1 cellular context compared by ENCODE assay signal in genomic region chr6:63391203-63391970, GRCh38.
A peak's percentile ranks its signal among the peaks of the same experiment; 100 is the strongest.
TF ChIP-seq lines count a peak whose summit lies in the region.

No MANE protein-coding gene starts in this region.

TF ChIP-seq in HepG2, 621 proteins besides CTCF, POLR2A, EP300 and RAD21 (continued from another document and continues in another):
- TF ChIP-seq HNF4G (IDR thresholded peaks at IDR 0.05; ENCODE audit: borderline replicate concordance, low read depth, low read length): peak; percentile 99
- peak; percentile 99 for TF ChIP-seq HNF4G (CRISPR knock-in tag; IDR thresholded peaks at IDR 0.05; ENCODE audit: borderline replicate concordance, low read depth)
- no peak for TF ChIP-seq RFX5 (IDR thresholded peaks at IDR 0.05; ENCODE audit: low read depth, low read length)
- TF ChIP-seq TOPORS (CRISPR knock-in tag; IDR thresholded peaks at IDR 0.05): peak; percentile 97
- TF ChIP-seq TFDP2 (CRISPR knock-in tag; IDR thresholded peaks at IDR 0.05): peak; percentile 99
- TF ChIP-seq ZBED4 (CRISPR knock-in tag; IDR thresholded peaks at IDR 0.05; ENCODE audit: borderline replicate concordance): peak; percentile 69; the same call in 1 of the 2 replicates
- TF ChIP-seq, protein P1, sequence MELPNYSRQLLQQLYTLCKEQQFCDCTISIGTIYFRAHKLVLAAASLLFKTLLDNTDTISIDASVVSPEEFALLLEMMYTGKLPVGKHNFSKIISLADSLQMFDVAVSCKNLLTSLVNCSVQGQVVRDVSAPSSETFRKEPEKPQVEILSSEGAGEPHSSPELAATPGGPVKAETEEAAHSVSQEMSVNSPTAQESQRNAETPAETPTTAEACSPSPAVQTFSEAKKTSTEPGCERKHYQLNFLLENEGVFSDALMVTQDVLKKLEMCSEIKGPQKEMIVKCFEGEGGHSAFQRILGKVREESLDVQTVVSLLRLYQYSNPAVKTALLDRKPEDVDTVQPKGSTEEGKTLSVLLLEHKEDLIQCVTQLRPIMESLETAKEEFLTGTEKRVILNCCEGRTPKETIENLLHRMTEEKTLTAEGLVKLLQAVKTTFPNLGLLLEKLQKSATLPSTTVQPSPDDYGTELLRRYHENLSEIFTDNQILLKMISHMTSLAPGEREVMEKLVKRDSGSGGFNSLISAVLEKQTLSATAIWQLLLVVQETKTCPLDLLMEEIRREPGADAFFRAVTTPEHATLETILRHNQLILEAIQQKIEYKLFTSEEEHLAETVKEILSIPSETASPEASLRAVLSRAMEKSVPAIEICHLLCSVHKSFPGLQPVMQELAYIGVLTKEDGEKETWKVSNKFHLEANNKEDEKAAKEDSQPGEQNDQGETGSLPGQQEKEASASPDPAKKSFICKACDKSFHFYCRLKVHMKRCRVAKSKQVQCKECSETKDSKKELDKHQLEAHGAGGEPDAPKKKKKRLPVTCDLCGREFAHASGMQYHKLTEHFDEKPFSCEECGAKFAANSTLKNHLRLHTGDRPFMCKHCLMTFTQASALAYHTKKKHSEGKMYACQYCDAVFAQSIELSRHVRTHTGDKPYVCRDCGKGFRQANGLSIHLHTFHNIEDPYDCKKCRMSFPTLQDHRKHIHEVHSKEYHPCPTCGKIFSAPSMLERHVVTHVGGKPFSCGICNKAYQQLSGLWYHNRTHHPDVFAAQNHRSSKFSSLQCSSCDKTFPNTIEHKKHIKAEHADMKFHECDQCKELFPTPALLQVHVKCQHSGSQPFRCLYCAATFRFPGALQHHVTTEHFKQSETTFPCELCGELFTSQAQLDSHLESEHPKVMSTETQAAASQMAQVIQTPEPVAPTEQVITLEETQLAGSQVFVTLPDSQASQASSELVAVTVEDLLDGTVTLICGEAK (IDR thresholded peaks at IDR 0.05): no peak
- TF ChIP-seq, protein P1 (CRISPR knock-in tag; IDR thresholded peaks at IDR 0.05): peak; percentile 81; the same call in 1 of the 2 replicates
- TF ChIP-seq BORCS8-MEF2B (CRISPR knock-in tag; IDR thresholded peaks at IDR 0.05): peak; percentile 84; the same call in 1 of the 2 replicates
- TF ChIP-seq, protein P2, sequence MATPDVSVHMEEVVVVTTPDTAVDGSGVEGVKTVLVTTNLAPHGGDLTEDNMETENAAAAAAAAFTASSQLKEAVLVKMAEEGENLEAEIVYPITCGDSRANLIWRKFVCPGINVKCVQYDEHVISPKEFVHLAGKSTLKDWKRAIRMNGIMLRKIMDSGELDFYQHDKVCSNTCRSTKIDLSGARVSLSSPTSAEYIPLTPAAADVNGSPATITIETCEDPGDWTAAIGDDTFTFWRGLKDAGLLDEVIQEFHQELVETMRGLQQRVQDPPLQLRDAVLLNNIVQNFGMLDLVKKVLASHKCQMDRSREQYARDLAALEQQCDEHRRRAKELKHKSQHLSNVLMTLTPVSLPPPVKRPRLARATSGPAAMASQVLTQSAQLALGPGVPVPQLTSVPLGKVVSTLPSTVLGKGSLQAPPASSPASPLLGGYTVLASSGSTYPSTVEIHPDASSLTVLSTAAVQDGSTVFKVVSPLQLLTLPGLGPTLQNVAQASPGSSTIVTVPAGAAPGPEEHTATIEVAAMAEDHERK (CRISPR knock-in tag; IDR thresholded peaks at IDR 0.05; ENCODE audit: low read depth): no peak
- peak; percentile 87 for TF ChIP-seq KDM1A (CRISPR knock-in tag; IDR thresholded peaks at IDR 0.05)
- peak; percentile 84; the same call in 1 of the 2 replicates for TF ChIP-seq ZNF230 (CRISPR knock-in tag; IDR thresholded peaks at IDR 0.05)
- TF ChIP-seq SIN3B (IDR thresholded peaks at IDR 0.05; ENCODE audit: low read length): no peak
- TF ChIP-seq ZNF670 (CRISPR knock-in tag; IDR thresholded peaks at IDR 0.05; ENCODE audit: borderline replicate concordance): peak; percentile 15; the same call in 1 of the 2 replicates
- TF ChIP-seq, protein P3, sequence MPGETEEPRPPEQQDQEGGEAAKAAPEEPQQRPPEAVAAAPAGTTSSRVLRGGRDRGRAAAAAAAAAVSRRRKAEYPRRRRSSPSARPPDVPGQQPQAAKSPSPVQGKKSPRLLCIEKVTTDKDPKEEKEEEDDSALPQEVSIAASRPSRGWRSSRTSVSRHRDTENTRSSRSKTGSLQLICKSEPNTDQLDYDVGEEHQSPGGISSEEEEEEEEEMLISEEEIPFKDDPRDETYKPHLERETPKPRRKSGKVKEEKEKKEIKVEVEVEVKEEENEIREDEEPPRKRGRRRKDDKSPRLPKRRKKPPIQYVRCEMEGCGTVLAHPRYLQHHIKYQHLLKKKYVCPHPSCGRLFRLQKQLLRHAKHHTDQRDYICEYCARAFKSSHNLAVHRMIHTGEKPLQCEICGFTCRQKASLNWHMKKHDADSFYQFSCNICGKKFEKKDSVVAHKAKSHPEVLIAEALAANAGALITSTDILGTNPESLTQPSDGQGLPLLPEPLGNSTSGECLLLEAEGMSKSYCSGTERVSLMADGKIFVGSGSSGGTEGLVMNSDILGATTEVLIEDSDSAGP (CRISPR knock-in tag; IDR thresholded peaks at IDR 0.05; ENCODE audit: borderline replicate concordance): no peak; the same call in none of the 2 replicates
- TF ChIP-seq SOX6 (IDR thresholded peaks at IDR 0.05): no peak
- peak; percentile 96 for TF ChIP-seq SOX6 (CRISPR knock-in tag; IDR thresholded peaks at IDR 0.05)
- no peak for TF ChIP-seq ZBTB10 (CRISPR knock-in tag; IDR thresholded peaks at IDR 0.05; ENCODE audit: borderline replicate concordance)
- TF ChIP-seq KMT2A (CRISPR knock-in tag; IDR thresholded peaks at IDR 0.05): peak; percentile 81; the same call in 1 of the 2 replicates
- 0 out of 2 replicates have a peak, but pooled peaks have one; percentile 55 for TF ChIP-seq ZNF709 (CRISPR knock-in tag; IDR thresholded peaks at IDR 0.05)
- TF ChIP-seq ZNF558 (CRISPR knock-in tag; IDR thresholded peaks at IDR 0.05; ENCODE audit: borderline replicate concordance): peak; percentile 66; the same call in 1 of the 2 replicates
- TF ChIP-seq, protein P4, sequence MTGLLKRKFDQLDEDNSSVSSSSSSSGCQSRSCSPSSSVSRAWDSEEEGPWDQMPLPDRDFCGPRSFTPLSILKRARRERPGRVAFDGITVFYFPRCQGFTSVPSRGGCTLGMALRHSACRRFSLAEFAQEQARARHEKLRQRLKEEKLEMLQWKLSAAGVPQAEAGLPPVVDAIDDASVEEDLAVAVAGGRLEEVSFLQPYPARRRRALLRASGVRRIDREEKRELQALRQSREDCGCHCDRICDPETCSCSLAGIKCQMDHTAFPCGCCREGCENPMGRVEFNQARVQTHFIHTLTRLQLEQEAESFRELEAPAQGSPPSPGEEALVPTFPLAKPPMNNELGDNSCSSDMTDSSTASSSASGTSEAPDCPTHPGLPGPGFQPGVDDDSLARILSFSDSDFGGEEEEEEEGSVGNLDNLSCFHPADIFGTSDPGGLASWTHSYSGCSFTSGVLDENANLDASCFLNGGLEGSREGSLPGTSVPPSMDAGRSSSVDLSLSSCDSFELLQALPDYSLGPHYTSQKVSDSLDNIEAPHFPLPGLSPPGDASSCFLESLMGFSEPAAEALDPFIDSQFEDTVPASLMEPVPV (CRISPR knock-in tag; IDR thresholded peaks at IDR 0.05): no peak; the same call in 1 of the 2 replicates
- TF ChIP-seq, protein P5, sequence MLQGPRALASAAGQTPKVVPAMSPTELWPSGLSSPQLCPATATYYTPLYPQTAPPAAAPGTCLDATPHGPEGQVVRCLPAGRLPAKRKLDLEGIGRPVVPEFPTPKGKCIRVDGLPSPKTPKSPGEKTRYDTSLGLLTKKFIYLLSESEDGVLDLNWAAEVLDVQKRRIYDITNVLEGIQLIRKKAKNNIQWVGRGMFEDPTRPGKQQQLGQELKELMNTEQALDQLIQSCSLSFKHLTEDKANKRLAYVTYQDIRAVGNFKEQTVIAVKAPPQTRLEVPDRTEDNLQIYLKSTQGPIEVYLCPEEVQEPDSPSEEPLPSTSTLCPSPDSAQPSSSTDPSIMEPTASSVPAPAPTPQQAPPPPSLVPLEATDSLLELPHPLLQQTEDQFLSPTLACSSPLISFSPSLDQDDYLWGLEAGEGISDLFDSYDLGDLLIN (CRISPR knock-in tag; IDR thresholded peaks at IDR 0.05; ENCODE audit: borderline replicate concordance): peak; percentile 90; the same call in 1 of the 2 replicates
- no peak for TF ChIP-seq PAWR (CRISPR knock-in tag; IDR thresholded peaks at IDR 0.05; ENCODE audit: borderline replicate concordance)
- no peak for TF ChIP-seq HOXA7 (CRISPR knock-in tag; IDR thresholded peaks at IDR 0.05)
- TF ChIP-seq MLLT10 (CRISPR knock-in tag; IDR thresholded peaks at IDR 0.05): no peak
